In the genomic region with DNA sequence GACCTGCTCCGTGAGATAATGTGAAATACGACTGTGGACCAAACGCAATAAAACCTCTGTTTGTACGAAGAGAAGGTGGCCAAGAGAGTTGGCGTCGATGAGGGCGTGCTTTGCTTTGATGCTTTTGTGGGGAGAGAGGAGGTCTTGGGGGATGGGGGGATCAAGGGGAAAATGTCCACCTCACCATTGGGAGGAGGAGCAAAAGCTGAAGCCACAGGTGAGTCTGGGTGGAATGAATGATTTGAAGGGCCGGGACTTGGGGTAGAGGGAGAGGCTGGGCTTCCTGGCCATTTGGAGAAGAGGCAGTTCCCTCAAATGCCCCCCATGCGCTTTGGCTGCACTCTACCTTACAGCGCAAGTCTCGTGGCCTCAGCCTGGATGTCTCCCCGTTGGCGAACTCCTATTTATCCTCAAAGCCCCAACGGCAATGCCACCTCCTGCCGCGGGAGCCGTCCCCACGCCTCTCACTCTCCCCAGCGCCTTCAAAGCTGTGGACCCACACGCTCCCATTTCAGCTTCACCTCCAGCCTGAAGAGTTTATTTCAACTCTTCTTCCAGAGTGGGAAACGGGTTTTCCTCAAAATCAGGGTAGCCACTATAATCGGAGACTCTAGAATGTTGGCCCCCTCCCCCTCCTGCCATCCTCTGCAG, we compare ENCODE assay signal across 8 cellular contexts. TPM values are rescaled to one million over a fixed set of nuclear protein-coding genes. Genes with fewer than 3 reads are reported as not detected.
DNase-seq lines count a peak whose midpoint lies in the region; ATAC-seq, FAIRE-seq and TF ChIP-seq lines count a peak whose summit lies in the region.

No MANE protein-coding gene starts in this region.

- H3K9me3 ChIP-seq in HepG2 (ENCODE audit: low read length) = no peaks in the 10 kb centered on the region
- H3K9me3 ChIP-seq in testis = no peaks in the 10 kb centered on the region

- POLR2A ChIA-PET in HepG2 (lab: Yijun Ruan, JAX) = interaction anchor here (0.7 to 4.1 kb wide), 7 partner anchors 11 to 55 kb away, joined by 3 to 71 read pairs (median 4); partner anchors contain the start of genes CNN2 and RNU6-2

- H3K4me2 ChIP-seq in HepG2 (ENCODE audit: low read depth, low read length) = peak overlapping the region; percentile 69

- no peak for TF ChIP-seq RAD21 in HepG2 (CRISPR knock-in tag; IDR thresholded peaks at IDR 0.05)

- no TSS peak for BruUV-seq in HepG2 (replicated peaks; lab: Mats Ljungman, UMichigan)

- H3K4me3 ChIP-seq in HepG2 (replicated peaks in 1 of 3; ENCODE audit: insufficient read depth in 1 of 3, low read depth in 2 of 3, low read length in 3 of 3) = peak overlapping the region in 1 of 3 experiments; percentile 79; a peak in 2 of 6 replicates
- H3K4me3 ChIP-seq in testis = peak overlapping the region in 1 of 2 donors; percentile 42

- peak overlapping the region; percentile 68 for H3K27ac Mint-ChIP-seq in activated T-helper 2 cell treated with anti-CD3 and anti-CD28 coated beads, Interferon-gamma antibody, Interleukin-2, Interleukin-4, amounts not matched to agents 10 μg/mL and 5 μg/mL and 100 μg/mL, durations not matched to agents 14 hours and 24 hours and 36 hours

- no peak overlapping the region for H2AFZ ChIP-seq in HepG2 (ENCODE audit: low read length)

- peak overlapping the region; percentile 96 for H3K4me3 Mint-ChIP-seq in activated T-helper 2 cell treated with anti-CD3 and anti-CD28 coated beads, Interferon-gamma antibody, Interleukin-2, Interleukin-4, amounts not matched to agents 10 μg/mL and 5 μg/mL and 100 μg/mL, durations not matched to agents 14 hours and 24 hours and 36 hours (ENCODE audit: low read depth)

- H3K9me3 Mint-ChIP-seq in activated T-helper 2 cell treated with anti-CD3 and anti-CD28 coated beads, Interferon-gamma antibody, Interleukin-2, Interleukin-4, amounts not matched to agents 10 μg/mL and 5 μg/mL and 100 μg/mL, durations not matched to agents 14 hours and 24 hours and 36 hours = no peaks in the 10 kb centered on the region

- CTCF ChIA-PET in HepG2 (lab: Yijun Ruan, JAX; ENCODE audit: low intra/inter-chr PET ratio, low total read pairs) = no interaction called here

- ATAC-seq in HepG2 = no peak
- ATAC-seq in HG03025 (IDR thresholded peaks at IDR 0.05; ENCODE audit: low FRiP score, unreplicated experiment) = no peak

- H4K20me1 ChIP-seq in HepG2 (ENCODE audit: insufficient read depth, low read length) = no peaks in the 10 kb centered on the region

- DNase-seq in stimulated activated naive CD4-positive, alpha-beta T cell (lab: John Stamatoyannopoulos, UW) = peak in 4 of 6 experiments; percentile 28 to 54 (median 42)
- no peak for DNase-seq in stimulated activated naive CD4-positive, alpha-beta T cell treated with Interleukin-2 at 50 U/mL for 16 hours (lab: John Stamatoyannopoulos, UW)
- DNase-seq in activated T-helper 2 cell treated with anti-CD3 and anti-CD28 coated beads, Interferon-gamma antibody, Interleukin-2, Interleukin-4, amounts not matched to agents 10 μg/mL and 5 μg/mL and 100 μg/mL, durations not matched to agents 14 hours and 24 hours and 36 hours (ENCODE audit: low spot score) = no peak
- DNase-seq in HepG2 (ENCODE audit: low spot score) (no peak), superior temporal gyrus (ENCODE audit: extremely low spot score) (no peak), testis (no peak), NCI-H510A (lab: John Stamatoyannopoulos, UW) (no peak)

- H3K36me3 ChIP-seq in HepG2 (replicated peaks in 1 of 2; ENCODE audit: control insufficient read depth in 1 of 2, insufficient read depth in 2 of 2, low read length in 2 of 2) (peaks cover 4 to 17% of the 10 kb centered on the region in 2 experiments; a peak in 4 of 5 replicates), testis (ENCODE audit: low read depth, missing control alignments) (no peaks in the 10 kb centered on the region)

- H3K4me1 ChIP-seq in HepG2 (ENCODE audit: insufficient read depth, low read length) (peaks cover 25% of the 10 kb centered on the region), testis (peaks cover 21% of the 10 kb centered on the region)

- peaks cover 36% of the 10 kb centered on the region for H3K4me1 Mint-ChIP-seq in activated T-helper 2 cell treated with anti-CD3 and anti-CD28 coated beads, Interferon-gamma antibody, Interleukin-2, Interleukin-4, amounts not matched to agents 10 μg/mL and 5 μg/mL and 100 μg/mL, durations not matched to agents 14 hours and 24 hours and 36 hours (ENCODE audit: low read depth)

- H3K27ac ChIP-seq in HepG2 (ENCODE audit: extremely low read length, insufficient read depth, low read length) = no peak overlapping the region
- no peak overlapping the region for H3K27ac ChIP-seq in testis

- H3K27me3 ChIP-seq in HepG2 (ENCODE audit: control insufficient read depth in 1 of 2, insufficient read depth in 2 of 2, low read length in 2 of 2) (no peaks in the 10 kb centered on the region), testis (no peaks in the 10 kb centered on the region)

- no peak for TF ChIP-seq CTCF in HepG2 (CRISPR knock-in tag; IDR thresholded peaks at IDR 0.05)
- no peak for TF ChIP-seq CTCF in testis (IDR thresholded peaks at IDR 0.05)

- no peak for TF ChIP-seq EP300 in HepG2 (IDR thresholded peaks at IDR 0.05; ENCODE audit: low read depth in 2 of 2, low read length in 2 of 2)
- TF ChIP-seq EP300 in HepG2 (CRISPR knock-in tag; IDR thresholded peaks at IDR 0.05; ENCODE audit: borderline replicate concordance) = no peak

- no peaks in the 10 kb centered on the region for H3K27me3 Mint-ChIP-seq in activated T-helper 2 cell treated with anti-CD3 and anti-CD28 coated beads, Interferon-gamma antibody, Interleukin-2, Interleukin-4, amounts not matched to agents 10 μg/mL and 5 μg/mL and 100 μg/mL, durations not matched to agents 14 hours and 24 hours and 36 hours (ENCODE audit: low read depth)

- FAIRE-seq in HepG2 (lab: Jason Lieb, UNC) = no peak

- H3K36me3 Mint-ChIP-seq in activated T-helper 2 cell treated with anti-CD3 and anti-CD28 coated beads, Interferon-gamma antibody, Interleukin-2, Interleukin-4, amounts not matched to agents 10 μg/mL and 5 μg/mL and 100 μg/mL, durations not matched to agents 14 hours and 24 hours and 36 hours (ENCODE audit: low read depth) = peaks cover 46% of the 10 kb centered on the region

- TF ChIP-seq POLR2A in HepG2 (IDR thresholded peaks at IDR 0.05; ENCODE audit: insufficient read depth in 1 of 2, low read depth in 2 of 2, low read length in 2 of 2) (no peak; a peak in 1 of 4 replicates), testis (IDR thresholded peaks at IDR 0.05) (no peak)

- H3K9ac ChIP-seq in HepG2 (ENCODE audit: insufficient read depth, low read depth, low read length) = no peak overlapping the region

- WGBS in HepG2 (ENCODE audit: low lambda C conversion rate) = 89% methylated on average over 22 of the region's 22 CpGs
- 44 to 52% methylated on average over 22 of the region's 22 CpGs for WGBS in testis, 2 donors

- in situ Hi-C loops in HepG2 (cut with HindIII; ENCODE audit: extremely low pct_ligation_motif_present, low pct_unique_long_range_greater_than_20kb) = no loop called here

- intact Hi-C loops in activated T-helper 2 cell treated with anti-CD3 and anti-CD28 coated beads, Interferon-gamma antibody, Interleukin-2, Interleukin-4, amounts not matched to agents 10 μg/mL and 5 μg/mL and 100 μg/mL, durations not matched to agents 14 hours and 24 hours and 36 hours (cut with micrococcal nuclease) = loop anchor here (2.0 kb wide), 3 partner anchors 18 to 202 kb away; partner anchors contain the start of genes ATP5F1D, RNU6-2 and TMEM259
- intact Hi-C loops in HepG2 (cut with micrococcal nuclease; ENCODE audit: unreplicated experiment) (no loop called here), testis (cut with DNase I; ENCODE audit: low total_unique reads) (no loop called here)

- no peaks in the 10 kb centered on the region for H3K79me2 ChIP-seq in HepG2 (ENCODE audit: insufficient read depth, low read length)

RNA-seq across cellular contexts. Expression of gene ABCA7, which starts 0.8 kb away (rescaled TPM):
- 17.2 and 19.6 TPM in 2 replicates for total RNA-seq in activated T-helper 2 cell treated with anti-CD3 and anti-CD28 coated beads, Interferon-gamma antibody, Interleukin-2, Interleukin-4, amounts not matched to agents 10 μg/mL and 5 μg/mL and 100 μg/mL, durations not matched to agents 14 hours and 24 hours and 36 hours
- total RNA-seq in HepG2 (2016; rRNA removed; fragmentation: Illumina TruSeq; extraction: Trizol) = 1.3 and 4.4 TPM in 2 replicates
- total RNA-seq in HepG2 (2016; cell fraction: cytosol; rRNA removed; fragmentation: Illumina TruSeq; extraction: Trizol; ENCODE audit: low read depth) = 3.4 and 3.5 TPM in 2 replicates
- total RNA-seq in HepG2 (2016; cell fraction: insoluble cytoplasmic fraction; rRNA removed; fragmentation: Illumina TruSeq; extraction: Trizol) = 2.5 and 6.4 TPM in 2 replicates
- total RNA-seq in HepG2 (2016; cell fraction: membrane; rRNA removed; fragmentation: Illumina TruSeq; extraction: Trizol) = 1.7 and 2.0 TPM in 2 replicates
- 7.8 and 9.7 TPM in 2 replicates for total RNA-seq in HepG2 (2016; cell fraction: nucleus; rRNA removed; fragmentation: Illumina TruSeq; extraction: Trizol)
- 32.4 and 41.2 TPM in 2 replicates for polyA plus RNA-seq in HepG2 (2011; rRNA removed)
- polyA plus RNA-seq in HepG2 (2011; cell fraction: cytosol; rRNA removed) = 27.7 and 35.9 TPM in 2 replicates
- 316 and 410 TPM in 2 replicates for polyA plus RNA-seq in HepG2 (2011; cell fraction: nucleus; rRNA removed)
- polyA plus RNA-seq in HepG2 (2012) = 29.1 and 29.7 TPM in 2 replicates
- 0.23 and 0.72 TPM in 2 replicates for polyA plus RNA-seq in HepG2 (2016; cell fraction: cytosol; fragmentation: Illumina TruSeq; extraction: Trizol; ENCODE audit: low read depth)
- 1.6 and 2.2 TPM in 2 replicates for polyA plus RNA-seq in HepG2 (2016; cell fraction: insoluble cytoplasmic fraction; fragmentation: Illumina TruSeq; extraction: Trizol; ENCODE audit: low read depth)
- 0.54 and 0.71 TPM in 2 replicates for polyA plus RNA-seq in HepG2 (2016; cell fraction: membrane; fragmentation: Illumina TruSeq; extraction: Trizol; ENCODE audit: low read depth)
- polyA plus RNA-seq in HepG2 (2016; cell fraction: nucleus; fragmentation: Illumina TruSeq; extraction: Trizol; ENCODE audit: insufficient read depth, low read depth) = 25.9 and 28.7 TPM in 2 replicates
- polyA minus RNA-seq in HepG2 (2011; rRNA and poly(A)+ RNA removed; ENCODE audit: low replicate concordance) = 20.1 and 68.5 TPM in 2 replicates
- 20.8 and 23.1 TPM in 2 replicates for polyA minus RNA-seq in HepG2 (2011; cell fraction: cytosol; rRNA and poly(A)+ RNA removed)
- 41.6 and 44.5 TPM in 2 replicates for polyA minus RNA-seq in HepG2 (2011; cell fraction: nucleus; rRNA and poly(A)+ RNA removed)
- 10 to 100 TPM; 12.1 to 14.6 TPM for total RNA-seq in testis
- 7.3 TPM for polyA plus RNA-seq in testis (ENCODE audit: insufficient read depth, low read depth, low replicate concordance)

RNA-seq across cellular contexts. Expression of gene CNN2, which starts 12.7 kb away (rescaled TPM):
- 160 and 163 TPM in 2 replicates for total RNA-seq in activated T-helper 2 cell treated with anti-CD3 and anti-CD28 coated beads, Interferon-gamma antibody, Interleukin-2, Interleukin-4, amounts not matched to agents 10 μg/mL and 5 μg/mL and 100 μg/mL, durations not matched to agents 14 hours and 24 hours and 36 hours
- total RNA-seq in HepG2 (2016; rRNA removed; fragmentation: Illumina TruSeq; extraction: Trizol) (70.0 and 84.5 TPM in 2 replicates), testis (10 to 100 TPM; 19.1 to 28.0 TPM)
- 29.8 and 31.9 TPM in 2 replicates for total RNA-seq in HepG2 (2016; cell fraction: cytosol; rRNA removed; fragmentation: Illumina TruSeq; extraction: Trizol; ENCODE audit: low read depth)
- 66.1 and 74.6 TPM in 2 replicates for total RNA-seq in HepG2 (2016; cell fraction: insoluble cytoplasmic fraction; rRNA removed; fragmentation: Illumina TruSeq; extraction: Trizol)
- total RNA-seq in HepG2 (2016; cell fraction: membrane; rRNA removed; fragmentation: Illumina TruSeq; extraction: Trizol) = 70.9 and 77.3 TPM in 2 replicates
- 37.1 and 39.3 TPM in 2 replicates for total RNA-seq in HepG2 (2016; cell fraction: nucleus; rRNA removed; fragmentation: Illumina TruSeq; extraction: Trizol)
- polyA plus RNA-seq in HepG2 (2011; rRNA removed) (58.1 and 63.6 TPM in 2 replicates), testis (ENCODE audit: insufficient read depth, low read depth, low replicate concordance) (36.4 TPM)
- 71.9 and 76.4 TPM in 2 replicates for polyA plus RNA-seq in HepG2 (2011; cell fraction: cytosol; rRNA removed)
- 59.2 and 73.6 TPM in 2 replicates for polyA plus RNA-seq in HepG2 (2011; cell fraction: nucleus; rRNA removed)
- polyA plus RNA-seq in HepG2 (2012) = 37.6 and 46.6 TPM in 2 replicates
- polyA plus RNA-seq in HepG2 (2016; cell fraction: cytosol; fragmentation: Illumina TruSeq; extraction: Trizol; ENCODE audit: low read depth) = 36.8 and 41.0 TPM in 2 replicates
- polyA plus RNA-seq in HepG2 (2016; cell fraction: insoluble cytoplasmic fraction; fragmentation: Illumina TruSeq; extraction: Trizol; ENCODE audit: low read depth) = 82.0 and 114 TPM in 2 replicates
- polyA plus RNA-seq in HepG2 (2016; cell fraction: membrane; fragmentation: Illumina TruSeq; extraction: Trizol; ENCODE audit: low read depth) = 75.2 and 79.7 TPM in 2 replicates
- polyA plus RNA-seq in HepG2 (2016; cell fraction: nucleus; fragmentation: Illumina TruSeq; extraction: Trizol; ENCODE audit: insufficient read depth, low read depth) = 90.2 and 93.1 TPM in 2 replicates
- polyA minus RNA-seq in HepG2 (2011; rRNA and poly(A)+ RNA removed; ENCODE audit: low replicate concordance) = 84.2 and 138 TPM in 2 replicates
- 122 and 138 TPM in 2 replicates for polyA minus RNA-seq in HepG2 (2011; cell fraction: cytosol; rRNA and poly(A)+ RNA removed)
- polyA minus RNA-seq in HepG2 (2011; cell fraction: nucleus; rRNA and poly(A)+ RNA removed) = 21.5 and 28.6 TPM in 2 replicates

RNA-seq across cellular contexts. Expression of gene RNU6-2, which starts 17.8 kb away (rescaled TPM):
- total RNA-seq in activated T-helper 2 cell treated with anti-CD3 and anti-CD28 coated beads, Interferon-gamma antibody, Interleukin-2, Interleukin-4, amounts not matched to agents 10 μg/mL and 5 μg/mL and 100 μg/mL, durations not matched to agents 14 hours and 24 hours and 36 hours = not detected in 2 replicates
- total RNA-seq in HepG2 (2016; rRNA removed; fragmentation: Illumina TruSeq; extraction: Trizol) (under 0.01 TPM in 1 of 2 replicates, not detected in the other), testis (not detected)
- under 0.01 TPM in 2 replicates for total RNA-seq in HepG2 (2016; cell fraction: cytosol; rRNA removed; fragmentation: Illumina TruSeq; extraction: Trizol; ENCODE audit: low read depth)
- total RNA-seq in HepG2 (2016; cell fraction: insoluble cytoplasmic fraction; rRNA removed; fragmentation: Illumina TruSeq; extraction: Trizol) = under 0.01 TPM in 1 of 2 replicates, not detected in the other
- under 0.01 TPM in 1 of 2 replicates, not detected in the other for total RNA-seq in HepG2 (2016; cell fraction: membrane; rRNA removed; fragmentation: Illumina TruSeq; extraction: Trizol)
- total RNA-seq in HepG2 (2016; cell fraction: nucleus; rRNA removed; fragmentation: Illumina TruSeq; extraction: Trizol) = not detected in 2 replicates
- polyA plus RNA-seq in HepG2 (2011; rRNA removed) (not detected in 2 replicates), testis (ENCODE audit: insufficient read depth, low read depth, low replicate concordance) (not detected)
- polyA plus RNA-seq in HepG2 (2011; cell fraction: cytosol; rRNA removed) = not detected in 2 replicates
- polyA plus RNA-seq in HepG2 (2011; cell fraction: nucleus; rRNA removed) = not detected in 2 replicates
- polyA plus RNA-seq in HepG2 (2012) = not detected in 2 replicates
- polyA plus RNA-seq in HepG2 (2016; cell fraction: cytosol; fragmentation: Illumina TruSeq; extraction: Trizol; ENCODE audit: low read depth) = not detected in 2 replicates
- polyA plus RNA-seq in HepG2 (2016; cell fraction: insoluble cytoplasmic fraction; fragmentation: Illumina TruSeq; extraction: Trizol; ENCODE audit: low read depth) = not detected in 2 replicates
- polyA plus RNA-seq in HepG2 (2016; cell fraction: membrane; fragmentation: Illumina TruSeq; extraction: Trizol; ENCODE audit: low read depth) = not detected in 2 replicates
- not detected in 2 replicates for polyA plus RNA-seq in HepG2 (2016; cell fraction: nucleus; fragmentation: Illumina TruSeq; extraction: Trizol; ENCODE audit: insufficient read depth, low read depth)
- polyA minus RNA-seq in HepG2 (2011; rRNA and poly(A)+ RNA removed; ENCODE audit: low replicate concordance) = under 0.01 TPM in 1 of 2 replicates, not detected in the other
- polyA minus RNA-seq in HepG2 (2011; cell fraction: cytosol; rRNA and poly(A)+ RNA removed) = under 0.01 TPM in 1 of 2 replicates, not detected in the other
- polyA minus RNA-seq in HepG2 (2011; cell fraction: nucleus; rRNA and poly(A)+ RNA removed) = not detected in 2 replicates

RNA-seq across cellular contexts. Expression of gene TMEM259, which starts 18.2 kb away (rescaled TPM):
- 137 and 138 TPM in 2 replicates for total RNA-seq in activated T-helper 2 cell treated with anti-CD3 and anti-CD28 coated beads, Interferon-gamma antibody, Interleukin-2, Interleukin-4, amounts not matched to agents 10 μg/mL and 5 μg/mL and 100 μg/mL, durations not matched to agents 14 hours and 24 hours and 36 hours
- 20.5 and 64.7 TPM in 2 replicates for total RNA-seq in HepG2 (2016; rRNA removed; fragmentation: Illumina TruSeq; extraction: Trizol)
- 30.1 and 37.5 TPM in 2 replicates for total RNA-seq in HepG2 (2016; cell fraction: cytosol; rRNA removed; fragmentation: Illumina TruSeq; extraction: Trizol; ENCODE audit: low read depth)
- 17.1 and 68.9 TPM in 2 replicates for total RNA-seq in HepG2 (2016; cell fraction: insoluble cytoplasmic fraction; rRNA removed; fragmentation: Illumina TruSeq; extraction: Trizol)
- 50.5 and 59.4 TPM in 2 replicates for total RNA-seq in HepG2 (2016; cell fraction: membrane; rRNA removed; fragmentation: Illumina TruSeq; extraction: Trizol)
- 58.0 and 76.3 TPM in 2 replicates for total RNA-seq in HepG2 (2016; cell fraction: nucleus; rRNA removed; fragmentation: Illumina TruSeq; extraction: Trizol)
- 164 and 232 TPM in 2 replicates for polyA plus RNA-seq in HepG2 (2011; rRNA removed)
- 108 and 161 TPM in 2 replicates for polyA plus RNA-seq in HepG2 (2011; cell fraction: cytosol; rRNA removed)
- 1,157 and 1,454 TPM in 2 replicates for polyA plus RNA-seq in HepG2 (2011; cell fraction: nucleus; rRNA removed)
- 55.1 and 79.6 TPM in 2 replicates for polyA plus RNA-seq in HepG2 (2012)
- polyA plus RNA-seq in HepG2 (2016; cell fraction: cytosol; fragmentation: Illumina TruSeq; extraction: Trizol; ENCODE audit: low read depth) = 28.3 and 31.6 TPM in 2 replicates
- polyA plus RNA-seq in HepG2 (2016; cell fraction: insoluble cytoplasmic fraction; fragmentation: Illumina TruSeq; extraction: Trizol; ENCODE audit: low read depth) = 28.7 and 28.8 TPM in 2 replicates
- polyA plus RNA-seq in HepG2 (2016; cell fraction: membrane; fragmentation: Illumina TruSeq; extraction: Trizol; ENCODE audit: low read depth) = 47.1 and 48.7 TPM in 2 replicates
- polyA plus RNA-seq in HepG2 (2016; cell fraction: nucleus; fragmentation: Illumina TruSeq; extraction: Trizol; ENCODE audit: insufficient read depth, low read depth) = 234 and 238 TPM in 2 replicates
- polyA minus RNA-seq in HepG2 (2011; rRNA and poly(A)+ RNA removed; ENCODE audit: low replicate concordance) = 129 and 199 TPM in 2 replicates
- polyA minus RNA-seq in HepG2 (2011; cell fraction: cytosol; rRNA and poly(A)+ RNA removed) = 47.6 and 51.1 TPM in 2 replicates
- 58.8 and 65.8 TPM in 2 replicates for polyA minus RNA-seq in HepG2 (2011; cell fraction: nucleus; rRNA and poly(A)+ RNA removed)
- 100 to 1,000 TPM; 339 to 405 TPM for total RNA-seq in testis
- polyA plus RNA-seq in testis (ENCODE audit: insufficient read depth, low read depth, low replicate concordance) = 164 TPM

RNA-seq across cellular contexts. Expression of gene ARHGAP45, which starts 27.8 kb away (rescaled TPM):
- total RNA-seq in activated T-helper 2 cell treated with anti-CD3 and anti-CD28 coated beads, Interferon-gamma antibody, Interleukin-2, Interleukin-4, amounts not matched to agents 10 μg/mL and 5 μg/mL and 100 μg/mL, durations not matched to agents 14 hours and 24 hours and 36 hours = 158 TPM in 2 replicates
- total RNA-seq in HepG2 (2016; rRNA removed; fragmentation: Illumina TruSeq; extraction: Trizol) (0.48 and 0.84 TPM in 2 replicates), testis (10 to 100 TPM; 20.7 to 31.7 TPM)
- 0.35 and 0.51 TPM in 2 replicates for total RNA-seq in HepG2 (2016; cell fraction: cytosol; rRNA removed; fragmentation: Illumina TruSeq; extraction: Trizol; ENCODE audit: low read depth)
- 0.16 and 0.50 TPM in 2 replicates for total RNA-seq in HepG2 (2016; cell fraction: insoluble cytoplasmic fraction; rRNA removed; fragmentation: Illumina TruSeq; extraction: Trizol)
- 0.38 and 0.40 TPM in 2 replicates for total RNA-seq in HepG2 (2016; cell fraction: membrane; rRNA removed; fragmentation: Illumina TruSeq; extraction: Trizol)
- 0.28 and 0.63 TPM in 2 replicates for total RNA-seq in HepG2 (2016; cell fraction: nucleus; rRNA removed; fragmentation: Illumina TruSeq; extraction: Trizol)
- polyA plus RNA-seq in HepG2 (2011; rRNA removed) (32.0 and 40.3 TPM in 2 replicates), testis (ENCODE audit: insufficient read depth, low read depth, low replicate concordance) (14.1 TPM)
- 17.7 and 31.9 TPM in 2 replicates for polyA plus RNA-seq in HepG2 (2011; cell fraction: cytosol; rRNA removed)
- 222 and 325 TPM in 2 replicates for polyA plus RNA-seq in HepG2 (2011; cell fraction: nucleus; rRNA removed)
- 21.8 and 23.4 TPM in 2 replicates for polyA plus RNA-seq in HepG2 (2012)
- polyA plus RNA-seq in HepG2 (2016; cell fraction: cytosol; fragmentation: Illumina TruSeq; extraction: Trizol; ENCODE audit: low read depth) = not detected in 2 replicates
- 0.41 and 0.69 TPM in 2 replicates for polyA plus RNA-seq in HepG2 (2016; cell fraction: insoluble cytoplasmic fraction; fragmentation: Illumina TruSeq; extraction: Trizol; ENCODE audit: low read depth)
- polyA plus RNA-seq in HepG2 (2016; cell fraction: membrane; fragmentation: Illumina TruSeq; extraction: Trizol; ENCODE audit: low read depth) = not detected in 2 replicates
- polyA plus RNA-seq in HepG2 (2016; cell fraction: nucleus; fragmentation: Illumina TruSeq; extraction: Trizol; ENCODE audit: insufficient read depth, low read depth) = 1.5 TPM in 2 replicates
- polyA minus RNA-seq in HepG2 (2011; rRNA and poly(A)+ RNA removed; ENCODE audit: low replicate concordance) = 18.3 and 37.9 TPM in 2 replicates
- polyA minus RNA-seq in HepG2 (2011; cell fraction: cytosol; rRNA and poly(A)+ RNA removed) = 19.3 and 20.1 TPM in 2 replicates
- polyA minus RNA-seq in HepG2 (2011; cell fraction: nucleus; rRNA and poly(A)+ RNA removed) = 25.0 and 29.0 TPM in 2 replicates

Comparison
In these comparisons a context has a peak if more than half of its experiments do, and no peak if none do; other contexts are left out.
1. DNase-seq: peak in stimulated activated naive CD4-positive, alpha-beta T cell (4 of 6); none in stimulated activated naive CD4-positive, alpha-beta T cell treated with Interleukin-2 at 50 U/mL for 16 hours (single experiment), activated T-helper 2 cell treated with anti-CD3 and anti-CD28 coated beads, Interferon-gamma antibody, Interleukin-2, Interleukin-4, amounts not matched to agents 10 μg/mL and 5 μg/mL and 100 μg/mL, durations not matched to agents 14 hours and 24 hours and 36 hours (single experiment), HepG2 (single experiment), superior temporal gyrus (single experiment), testis (single experiment) and NCI-H510A (single experiment).